8 cellular contexts compared by ENCODE assay signal in the genomic region with DNA sequence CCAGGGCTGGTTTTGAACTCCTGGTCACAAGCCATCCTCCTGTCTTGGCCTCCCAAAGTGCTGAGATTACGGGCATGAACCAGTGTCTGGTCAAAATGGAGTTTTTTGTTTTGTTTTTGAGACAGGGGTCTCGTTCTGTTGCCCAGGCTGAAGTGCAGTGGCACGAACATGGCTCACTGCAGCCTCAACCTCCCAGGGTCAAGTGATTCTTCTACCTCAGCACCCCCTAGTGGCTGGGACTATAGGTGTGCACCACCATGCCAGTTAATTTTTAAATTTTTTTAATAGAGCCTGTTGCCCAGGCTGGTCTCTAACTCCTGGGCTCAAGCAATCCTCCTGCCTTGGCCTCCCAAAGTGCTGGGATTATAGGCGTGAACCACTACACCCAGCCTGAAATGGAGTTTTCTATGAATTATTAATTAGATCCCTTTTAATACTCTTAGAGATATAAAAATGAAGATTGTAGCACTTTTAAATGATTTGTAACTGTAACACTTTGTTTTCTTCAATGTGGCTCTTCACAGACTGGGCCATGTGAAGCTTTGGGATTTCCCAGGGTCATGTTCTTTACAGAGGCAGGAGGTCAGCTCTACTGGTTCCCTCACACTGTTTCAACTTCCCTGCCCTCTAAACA. TPM values are rescaled to one million over a fixed set of nuclear protein-coding genes. Genes with fewer than 3 reads are reported as not detected.
DNase-seq lines count a peak whose midpoint lies in the region; ATAC-seq and TF ChIP-seq lines count a peak whose summit lies in the region.

No MANE protein-coding gene starts in this region.

- no peaks in the 10 kb centered on the region for H3K27me3 Mint-ChIP-seq in effector memory CD8-positive, alpha-beta T cell

- no peaks in the 10 kb centered on the region for H3K9me3 Mint-ChIP-seq in effector memory CD8-positive, alpha-beta T cell

- 76 to 93% (median 92%) methylated on average over 4 of the region's 4 CpGs for WGBS in ovary, 3 donors

- H3K27ac ChIP-seq in ovary = no peak overlapping the region

- no peaks in the 10 kb centered on the region for H3K4me1 Mint-ChIP-seq in effector memory CD8-positive, alpha-beta T cell (ENCODE audit: low read depth in 2 of 2)

- H3K9me3 ChIP-seq in ovary = no peaks in the 10 kb centered on the region

- no peak overlapping the region for H3K27ac Mint-ChIP-seq in effector memory CD8-positive, alpha-beta T cell

- no peak for TF ChIP-seq EP300 in ovary (IDR thresholded peaks at IDR 0.05)

- POLR2A ChIA-PET in GM10248 (lab: Yijun Ruan, JAX) = interaction anchor here (0.5 kb wide), 1 partner anchor 56 kb away, joined by 4 read pairs; no protein-coding TSS in a partner anchor

- peaks cover 2% of the 10 kb centered on the region for H3K4me1 ChIP-seq in ovary (ENCODE audit: insufficient read depth)

- no peaks in the 10 kb centered on the region for H3K36me3 ChIP-seq in ovary

- no peak overlapping the region for H3K4me3 ChIP-seq in choroid plexus epithelial cell (ENCODE audit: low read depth, low read length)
- no peak overlapping the region for H3K4me3 ChIP-seq in ovary

- DNase-seq in GM10248 (ENCODE audit: extremely low spot score) (no peak), M059J (ENCODE audit: low read depth) (peak; percentile 62), choroid plexus epithelial cell (ENCODE audit: low read depth) (peak; percentile 70), ovary (peak in 2 of 5 donors; percentile 37 to 44), retina (no peak), cerebellum (ENCODE audit: low spot score) (no peak)
- DNase-seq in effector memory CD8-positive, alpha-beta T cell = no peak
- DNase-seq in central memory CD4-positive, alpha-beta T cell = no peak

- CTCF ChIA-PET in GM10248 (lab: Yijun Ruan, JAX) = interaction anchor here (0.8 to 9.7 kb wide), 26 partner anchors 8 to 196 kb away, joined by 3 to 147 read pairs (median 8); partner anchors contain the start of gene SPARC

- H3K36me3 Mint-ChIP-seq in effector memory CD8-positive, alpha-beta T cell (ENCODE audit: insufficient read depth) = no peaks in the 10 kb centered on the region

- H3K4me3 Mint-ChIP-seq in effector memory CD8-positive, alpha-beta T cell = no peak overlapping the region

- no peak for ATAC-seq in effector memory CD8-positive, alpha-beta T cell (replicated peaks)

- TF ChIP-seq POLR2A in ovary (IDR thresholded peaks at IDR 0.05) = no peak

- intact Hi-C loops in ovary (cut with DNase I) = no loop called here

- no peaks in the 10 kb centered on the region for H3K27me3 ChIP-seq in ovary

- TF ChIP-seq CTCF in GM10248 (IDR thresholded peaks at IDR 0.05; ENCODE audit: control extremely low read depth, extremely low read depth, low read depth, missing control alignments) (peak; percentile 40), choroid plexus epithelial cell (conservative IDR thresholded peaks at IDR 0.05; ENCODE audit: low read depth, low read length) (peak; percentile 74), ovary (IDR thresholded peaks at IDR 0.05) (peak in 2 of 3 donors; percentile 8 to 29)

RNA-seq across cellular contexts. Expression of gene SPARC, which starts 32.6 kb away (rescaled TPM):
- 2,332 and 4,342 TPM in 2 replicates for total RNA-seq in M059J (2014; rRNA removed; shearing (Covaris generic))
- total RNA-seq in ovary (1,000 to 10,000 TPM in 1 of 7 donors, 100 to 1,000 TPM in 6; 220 to 1,059 (median 717) TPM), cerebellum (148 TPM)
- polyA plus RNA-seq in ovary = 1,000 to 10,000 TPM in 1 of 2 donors, 100 to 1,000 TPM in 1; 924 to 2,564 TPM

RNA-seq across cellular contexts. Expression of gene ATOX1, which starts 39.1 kb away (rescaled TPM):
- total RNA-seq in M059J (2014; rRNA removed; shearing (Covaris generic)) = 169 and 189 TPM in 2 replicates
- total RNA-seq in ovary (10 to 100 TPM; 23.0 to 86.6 (median 48.3) TPM), cerebellum (24.4 TPM)
- polyA plus RNA-seq in ovary = 10 to 100 TPM; 72.8 to 73.1 TPM

RNA-seq across cellular contexts. Expression of gene G3BP1, which starts 52.4 kb away (rescaled TPM):
- total RNA-seq in M059J (2014; rRNA removed; shearing (Covaris generic)) = 124 and 167 TPM in 2 replicates
- total RNA-seq in ovary (100 to 1,000 TPM in 5 of 7 donors, 10 to 100 TPM in 2; 70.2 to 224 (median 160) TPM), cerebellum (84.3 TPM)
- polyA plus RNA-seq in ovary = 10 to 100 TPM; 31.0 to 79.2 TPM

Comparison
In these comparisons a context has a peak if more than half of its experiments do, and no peak if none do; other contexts are left out.
1. DNase-seq: peak in M059J (single experiment) and choroid plexus epithelial cell (single experiment); none in GM10248 (single experiment), effector memory CD8-positive, alpha-beta T cell (0 of 3), central memory CD4-positive, alpha-beta T cell (single experiment), retina (single experiment) and cerebellum (single experiment).
2. CTCF ChIP-seq: peak in every context shown above with its lines; median percentile 74 in choroid plexus epithelial cell; 40 in GM10248; 18 in ovary.